Comparison of ENCODE assay signal across 8 cellular contexts in the genomic region with DNA sequence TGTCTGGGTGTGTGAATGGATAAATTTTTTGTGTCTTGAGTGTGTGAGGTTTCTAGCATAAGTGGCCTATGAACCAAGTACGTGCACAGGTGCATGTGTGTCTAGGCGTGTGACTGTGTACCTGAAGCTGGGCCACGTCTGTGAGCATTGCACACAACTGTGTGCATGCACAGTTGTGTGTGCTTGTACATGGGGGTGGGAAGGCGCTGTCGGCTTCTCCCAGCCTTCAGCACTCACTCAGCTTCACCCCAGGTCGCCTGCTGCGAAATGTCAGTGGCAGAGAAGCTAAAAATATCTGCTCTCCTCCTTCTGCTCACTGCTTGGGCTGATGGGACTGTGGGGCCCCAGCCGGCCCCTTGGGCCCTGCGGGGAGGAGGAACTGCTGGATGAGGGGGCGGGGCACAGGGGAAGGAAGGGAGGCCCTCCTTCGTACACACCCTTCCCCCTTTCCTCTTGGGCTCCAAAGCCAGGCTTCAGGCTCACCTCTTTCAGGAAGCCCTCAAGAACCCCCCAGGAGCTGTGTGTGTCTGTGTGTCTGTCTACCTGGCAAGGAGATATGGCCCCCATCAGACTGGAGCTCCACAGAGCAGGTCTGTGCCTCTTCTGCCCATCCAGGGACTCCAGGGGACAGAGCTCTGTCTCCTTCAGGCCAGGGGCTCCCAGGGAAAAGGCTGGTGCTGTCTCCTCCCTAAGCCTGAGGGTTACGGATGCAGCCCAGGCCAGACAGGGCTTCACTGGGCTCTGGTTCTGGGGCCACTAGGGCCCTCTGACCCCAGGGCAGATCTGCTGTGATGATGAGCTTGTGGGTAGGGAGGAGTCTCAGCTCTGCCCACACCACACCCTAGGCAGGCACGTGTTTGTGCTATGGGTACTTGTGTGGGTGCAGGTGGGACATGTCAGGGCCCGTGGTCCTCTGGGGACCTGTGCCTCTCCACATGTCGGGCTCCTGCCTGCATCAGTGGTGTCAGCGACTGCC. TPM values are rescaled to one million over a fixed set of nuclear protein-coding genes. Genes with fewer than 3 reads are reported as not detected.
DNase-seq lines count a peak whose midpoint lies in the region; ATAC-seq and TF ChIP-seq lines count a peak whose summit lies in the region.

No MANE protein-coding gene starts in this region.

- no peak for TF ChIP-seq CTCF in KMS-11 (conservative IDR thresholded peaks at IDR 0.05; ENCODE audit: low read depth, low read length)

- peak; percentile 20 for TF ChIP-seq POLR2A in GM18505 (IDR thresholded peaks at IDR 0.05; ENCODE audit: borderline replicate concordance, extremely low read depth, insufficient read depth, insufficient read length)

- H3K27ac ChIP-seq in KMS-11 = peak overlapping the region; percentile 85
- H3K27ac ChIP-seq in caudate nucleus (ENCODE audit: low read depth, low read length) = peak overlapping the region; percentile 89

- H3K36me3 ChIP-seq in KMS-11 (ENCODE audit: insufficient read depth) = no peaks in the 10 kb centered on the region

- peak overlapping the region; percentile 62 for H3K4me3 ChIP-seq in KMS-11 (IDR thresholded peaks at IDR 0.05; ENCODE audit: insufficient read depth, low read depth, low read length)

- H3K9ac ChIP-seq in KMS-11 = peak overlapping the region; percentile 68

- H2AFZ ChIP-seq in KMS-11 (ENCODE audit: low read depth) = peak overlapping the region; percentile 56; the same call in 1 of the 2 replicates

- H3K79me2 ChIP-seq in KMS-11 (ENCODE audit: insufficient read depth, low read depth) = no peaks in the 10 kb centered on the region

- ATAC-seq in GM18505 (IDR thresholded peaks at IDR 0.05; ENCODE audit: unreplicated experiment) (peak; percentile 52), left lobe of liver (peak; percentile 40)

- no peaks in the 10 kb centered on the region for H3K27me3 ChIP-seq in KMS-11 (ENCODE audit: insufficient read depth, low read depth)

- peak overlapping the region; percentile 99 for H3K4me2 ChIP-seq in KMS-11

- DNase-seq in A172 (ENCODE audit: low spot score) (peak; percentile 64), T-helper 1 cell (peak in 3 of 5 donors; percentile 15 to 74 (median 31)), caudate nucleus (lab: John Stamatoyannopoulos, UW) (peak in 32 of 61 donors; percentile 16 to 67 (median 43)), left lobe of liver (ENCODE audit: low spot score) (no peak), DMS114 treated with DMSO at 0.1 percent for 48 hours (lab: John Stamatoyannopoulos, UW; ENCODE audit: unreplicated experiment) (no peak)
- DNase-seq in stimulated activated CD8-positive, alpha-beta memory T cell treated with anti-CD3 and anti-CD28 coated beads, Interleukin-2, amount 100 ng/mL, for 48 hours (ENCODE audit: low read depth in 2 of 2) = peak; percentile 52 to 56

- H3K4me1 ChIP-seq in KMS-11 (ENCODE audit: low read depth, poor library complexity, severe bottlenecking) = peaks cover 43% of the 10 kb centered on the region

- H4K20me1 ChIP-seq in KMS-11 (ENCODE audit: insufficient read depth) = no peaks in the 10 kb centered on the region

RNA-seq across cellular contexts. Expression of a gene that starts 35.6 kb away (rescaled TPM):
- total RNA-seq in A172 (2014; rRNA removed; shearing (Covaris generic)) = 7.5 and 9.1 TPM in 2 replicates
- total RNA-seq in left lobe of liver = 27.9 TPM

Comparison
In these comparisons a context has a peak if more than half of its experiments do, and no peak if none do; other contexts are left out.
1. DNase-seq: peak in A172 (single experiment), T-helper 1 cell (3 of 5), caudate nucleus (32 of 61) and stimulated activated CD8-positive, alpha-beta memory T cell treated with anti-CD3 and anti-CD28 coated beads, Interleukin-2, amount 100 ng/mL, for 48 hours (2 of 2); none in left lobe of liver (single experiment) and DMS114 treated with DMSO at 0.1 percent for 48 hours (single experiment).